In genomic region chr9:130021123-130021522, GRCh38 we compare ENCODE assay signal across 17 cellular contexts. TPM values are rescaled to one million over a fixed set of nuclear protein-coding genes. Genes with fewer than 3 reads are reported as not detected.
DNase-seq lines count a peak whose midpoint lies in the region; TF ChIP-seq lines count a peak whose summit lies in the region.
"Had no signal": no experiment of that assay in that cellular context is flagged by ENCODE, and none has a peak within 500 bp of the region (broad histone marks: within the 10 kb centered on the region; RNA-seq: fewer than 3 reads in every experiment).

No MANE protein-coding gene starts in this region.

- no peak for DNase-seq in activated naive CD4-positive, alpha-beta T cell treated with anti-CD3 and anti-CD28 coated beads, Interleukin-2, amount 10 ng/mL, durations not matched to agents 7 days and 5 days
- no peak for DNase-seq in mesenchymal stem cell
- no peak for DNase-seq in transverse colon
- no peak for DNase-seq in stimulated activated CD4-positive, alpha-beta T cell treated with anti-CD3 and anti-CD28 coated beads, Interleukin-12 subunit alpha, Interleukin-12 subunit beta, amount 100 ng/mL, for 4 hours
- no peak for DNase-seq in SKM-1 (lab: John Stamatoyannopoulos, UW; ENCODE audit: unreplicated experiment)
- DNase-seq in mucosa of gallbladder (ENCODE audit: low spot score): no peak
- DNase-seq: cortex of kidney; DMS153; H9; IMR-90; NCI-H1092 treated with DMSO at 0.1 percent for 48 hours; NCI-H2171 treated with DMSO at 0.1 percent for 48 hours; Right ventricle myocardium superior; stimulated activated naive CD4-positive, alpha-beta T cell treated with Interleukin-2 at 50 U/mL for 16 hours had no signal

- in situ Hi-C loops in transverse colon (cut with MboI; ENCODE audit: low pct_ligation_motif_present in 1 of 4, low pct_unique_long_range_greater_than_20kb in 1 of 4, low sequenced_read_pairs in 3 of 4): no loop called here

- no peak for TF ChIP-seq POLR2A in transverse colon (IDR thresholded peaks at IDR 0.05)

- peak overlapping the region; percentile 1 for H3K9ac ChIP-seq in mesenchymal stem cell (ENCODE audit: low read length)
- H3K9ac ChIP-seq: neural progenitor cell had no signal

- H3K14ac ChIP-seq in mesenchymal stem cell (ENCODE audit: low read length in 2 of 2): no peak overlapping the region

- intact Hi-C loops in transverse colon (cut with DNase I; ENCODE audit: low total_unique reads): loop anchor here (5.0 kb wide), 1 partner anchor 699 kb away; no protein-coding TSS in a partner anchor

- H3K4me1 Mint-ChIP-seq in activated naive CD4-positive, alpha-beta T cell treated with anti-CD3 and anti-CD28 coated beads, Interleukin-2, amount 50 U/mL, for 24 hours: peaks cover 86% of the 10 kb centered on the region
- peaks cover 65% of the 10 kb centered on the region for H3K4me1 Mint-ChIP-seq in activated naive CD4-positive, alpha-beta T cell treated with anti-CD3 and anti-CD28 coated beads, Interleukin-2, amount 10 ng/mL, durations not matched to agents 7 days and 5 days
- H3K4me1 Mint-ChIP-seq in activated naive CD8-positive, alpha-beta T cell (ENCODE audit: low read depth): peaks cover 80% of the 10 kb centered on the region

- H2BK120ac ChIP-seq in mesenchymal stem cell (ENCODE audit: low read depth, low read length): no peak overlapping the region

- H4K8ac ChIP-seq in mesenchymal stem cell (ENCODE audit: low read length): no peak overlapping the region

- no peaks in the 10 kb centered on the region for H3K9me3 Mint-ChIP-seq in activated naive CD4-positive, alpha-beta T cell treated with anti-CD3 and anti-CD28 coated beads, Interleukin-2, amount 50 U/mL, for 24 hours
- H3K9me3 Mint-ChIP-seq in activated naive CD4-positive, alpha-beta T cell treated with anti-CD3 and anti-CD28 coated beads, Interleukin-2, amount 10 ng/mL, durations not matched to agents 7 days and 5 days: peaks cover 7% of the 10 kb centered on the region
- H3K9me3 Mint-ChIP-seq in activated naive CD8-positive, alpha-beta T cell (ENCODE audit: low read depth): no peaks in the 10 kb centered on the region

- H3K27ac Mint-ChIP-seq in activated naive CD4-positive, alpha-beta T cell treated with anti-CD3 and anti-CD28 coated beads, Interleukin-2, amount 50 U/mL, for 24 hours: peak overlapping the region; percentile 89
- H3K27ac Mint-ChIP-seq in activated naive CD4-positive, alpha-beta T cell treated with anti-CD3 and anti-CD28 coated beads, Interleukin-2, amount 10 ng/mL, durations not matched to agents 7 days and 5 days: no peak overlapping the region
- H3K27ac Mint-ChIP-seq in activated naive CD8-positive, alpha-beta T cell: peak overlapping the region; percentile 99
- H3K27ac Mint-ChIP-seq: H9, neural progenitor cell had no signal

- H3K4me2 ChIP-seq in mesenchymal stem cell (ENCODE audit: low read length, poor library complexity, severe bottlenecking): no peak overlapping the region
- H3K4me2 ChIP-seq: neural progenitor cell had no signal

- H3K27me3 Mint-ChIP-seq in activated naive CD4-positive, alpha-beta T cell treated with anti-CD3 and anti-CD28 coated beads, Interleukin-2, amount 50 U/mL, for 24 hours: no peaks in the 10 kb centered on the region
- no peaks in the 10 kb centered on the region for H3K27me3 Mint-ChIP-seq in activated naive CD4-positive, alpha-beta T cell treated with anti-CD3 and anti-CD28 coated beads, Interleukin-2, amount 10 ng/mL, durations not matched to agents 7 days and 5 days
- H3K27me3 Mint-ChIP-seq in activated naive CD8-positive, alpha-beta T cell: no peaks in the 10 kb centered on the region

- H3K79me1 ChIP-seq in mesenchymal stem cell (replicated peaks; ENCODE audit: low read length, poor library complexity, severe bottlenecking): peaks cover 13% of the 10 kb centered on the region

- CTCF ChIA-PET in activated naive CD4-positive, alpha-beta T cell treated with anti-CD3 and anti-CD28 coated beads, Interleukin-2, amount 10 ng/mL, durations not matched to agents 7 days and 5 days (lab: Charles Lee): interaction anchor here (1.1 kb wide), 1 partner anchor 10 kb away, joined by 5 read pairs; no protein-coding TSS in a partner anchor

- no peak overlapping the region for H3K27ac ChIP-seq in mesenchymal stem cell (ENCODE audit: low read length, poor library complexity, severe bottlenecking)
- peak overlapping the region; percentile 48 to 76 (median 70) for H3K27ac ChIP-seq in transverse colon
- H3K27ac ChIP-seq: neural progenitor cell had no signal

- TF ChIP-seq EP300 in transverse colon (IDR thresholded peaks at IDR 0.05; ENCODE audit: low read depth): no peak

- H3K4me1 ChIP-seq in mesenchymal stem cell (ENCODE audit: control insufficient read depth, insufficient read depth, low read depth, low read length) (peaks cover 9% of the 10 kb centered on the region), transverse colon (peaks cover 14 to 52% (median 29%) of the 10 kb centered on the region in 4 donors)
- H3K4me1 ChIP-seq: neural progenitor cell had no signal

- peak overlapping the region; percentile 61 for H3K4me3 Mint-ChIP-seq in activated naive CD4-positive, alpha-beta T cell treated with anti-CD3 and anti-CD28 coated beads, Interleukin-2, amount 50 U/mL, for 24 hours
- no peak overlapping the region for H3K4me3 Mint-ChIP-seq in activated naive CD4-positive, alpha-beta T cell treated with anti-CD3 and anti-CD28 coated beads, Interleukin-2, amount 10 ng/mL, durations not matched to agents 7 days and 5 days
- H3K4me3 Mint-ChIP-seq in activated naive CD8-positive, alpha-beta T cell: peak overlapping the region; percentile 27
- H3K4me3 Mint-ChIP-seq: H9, neural progenitor cell had no signal

- no peak overlapping the region for H2AFZ ChIP-seq in mesenchymal stem cell (ENCODE audit: low read depth, low read length)
- H2AFZ ChIP-seq: neural progenitor cell had no signal

- H2BK12ac ChIP-seq in mesenchymal stem cell (ENCODE audit: low read length in 2 of 2): no peak overlapping the region

- H4K91ac ChIP-seq in mesenchymal stem cell (ENCODE audit: low read length): no peak overlapping the region

- H3K36me3 ChIP-seq in mesenchymal stem cell (ENCODE audit: control insufficient read depth in 1 of 2, insufficient read depth in 2 of 2, low read depth in 1 of 2, low read length in 2 of 2) (no peaks in the 10 kb centered on the region), transverse colon (no peaks in the 10 kb centered on the region)
- H3K36me3 ChIP-seq: neural progenitor cell had no signal

- no peak for TF ChIP-seq CTCF in transverse colon (IDR thresholded peaks at IDR 0.05)

- H3K4ac ChIP-seq in mesenchymal stem cell (ENCODE audit: low read depth in 1 of 2, low read length in 2 of 2): no peak overlapping the region

- H3K36me3 Mint-ChIP-seq in activated naive CD4-positive, alpha-beta T cell treated with anti-CD3 and anti-CD28 coated beads, Interleukin-2, amount 50 U/mL, for 24 hours: peaks cover 20% of the 10 kb centered on the region
- H3K36me3 Mint-ChIP-seq in activated naive CD4-positive, alpha-beta T cell treated with anti-CD3 and anti-CD28 coated beads, Interleukin-2, amount 10 ng/mL, durations not matched to agents 7 days and 5 days: peaks cover 35% of the 10 kb centered on the region
- H3K36me3 Mint-ChIP-seq in activated naive CD8-positive, alpha-beta T cell: peaks cover 27% of the 10 kb centered on the region

- H2BK5ac ChIP-seq in mesenchymal stem cell (ENCODE audit: low read depth, low read length, poor library complexity, severe bottlenecking): no peak overlapping the region

- H3K23ac ChIP-seq in mesenchymal stem cell (ENCODE audit: low read length in 2 of 2): no peak overlapping the region

- H3K9me3 ChIP-seq in mesenchymal stem cell (ENCODE audit: control insufficient read depth, low read length) (no peaks in the 10 kb centered on the region), transverse colon (no peaks in the 10 kb centered on the region)

- H3K27me3 ChIP-seq in mesenchymal stem cell (ENCODE audit: control insufficient read depth in 1 of 2, insufficient read depth in 1 of 2, low read length in 2 of 2): no peaks in the 10 kb centered on the region
- H3K27me3 ChIP-seq in transverse colon: no peaks in the 10 kb centered on the region
- H3K27me3 ChIP-seq: neural progenitor cell had no signal

- no peak overlapping the region for H2BK15ac ChIP-seq in mesenchymal stem cell (ENCODE audit: low read depth, poor library complexity, severe bottlenecking)

- H3K18ac ChIP-seq in mesenchymal stem cell (ENCODE audit: low read depth in 1 of 2, low read length in 2 of 2): no peak overlapping the region

- H3K4me3 ChIP-seq in mesenchymal stem cell (ENCODE audit: insufficient read depth in 1 of 2, low read depth in 1 of 2, low read length in 2 of 2) (no peak overlapping the region), transverse colon (no peak overlapping the region)
- H3K4me3 ChIP-seq: neural progenitor cell had no signal

- no CpG with 5 or more reads among the region's 2 CpGs for WGBS in mesenchymal stem cell
- 52 to 85% methylated on average over 2 of the region's 2 CpGs for WGBS in transverse colon (ENCODE audit: low coverage in 1 of 2), 2 donors

- H2AK5ac ChIP-seq in mesenchymal stem cell (ENCODE audit: low read length, severe bottlenecking): no peak overlapping the region

RNA-seq across cellular contexts. Expression of gene FNBP1, which starts 21.9 kb away (rescaled TPM):
- 47.4 TPM for polyA plus RNA-seq in mesenchymal stem cell (2013, experiment 1 of 2)
- 45.8 TPM for polyA plus RNA-seq in mesenchymal stem cell (2013, experiment 2 of 2)
- 100 to 1,000 TPM in 1 of 4 donors, 10 to 100 TPM in 3; 38.5 to 114 (median 62.9) TPM for total RNA-seq in transverse colon
- total RNA-seq in mucosa of gallbladder: 66.4 TPM

RNA-seq across cellular contexts. Expression of gene GPR107, which starts 32.6 kb away (rescaled TPM):
- 42.9 TPM for polyA plus RNA-seq in mesenchymal stem cell (2013, experiment 1 of 2)
- polyA plus RNA-seq in mesenchymal stem cell (2013, experiment 2 of 2): 42.6 TPM
- total RNA-seq in transverse colon (10 to 100 TPM; 25.7 to 33.7 (median 32.7) TPM), mucosa of gallbladder (39.6 TPM)
